ENCODE assay signal across 14 cellular contexts in the genomic region with DNA sequence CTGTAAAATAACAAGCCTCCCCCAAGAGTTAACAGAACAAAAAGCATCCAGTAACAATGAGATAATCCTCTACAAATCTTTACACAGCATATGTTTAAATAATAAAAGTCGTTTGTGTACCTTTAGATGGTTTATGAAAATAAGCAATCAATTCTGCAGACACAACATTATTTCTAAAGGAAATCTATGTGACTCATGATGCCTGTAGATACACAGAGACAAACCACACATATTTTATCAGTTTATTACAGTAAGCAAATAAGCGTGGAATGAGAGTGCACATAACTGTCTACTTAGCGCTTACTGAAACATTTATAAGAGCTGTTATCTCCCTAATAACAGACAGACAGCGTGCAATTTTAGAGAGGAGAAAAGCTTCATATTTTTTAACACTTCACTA.
DNase-seq lines count a peak whose midpoint lies in the region.
"Had no signal": no experiment of that assay in that cellular context is flagged by ENCODE, and none has a peak within 500 bp of the region (broad histone marks: within the 10 kb centered on the region; RNA-seq: fewer than 3 reads in every experiment).

No MANE protein-coding gene starts in this region.

- peak; percentile 71 for DNase-seq in ELR (ENCODE audit: low read depth)
- peak; percentile 24 for DNase-seq in NCI-H146 treated with DMSO at 0.1 percent for 48 hours (lab: John Stamatoyannopoulos, UW; ENCODE audit: unreplicated experiment)
- DNase-seq in astrocyte of the hippocampus (ENCODE audit: low read depth, low spot score): peak; percentile 7
- peak; percentile 13 for DNase-seq in kidney glomerular epithelial cell (lab: John Stamatoyannopoulos, UW)
- DNase-seq in NCI-H510A (lab: John Stamatoyannopoulos, UW): no peak
- DNase-seq in NCI-H2227 (lab: John Stamatoyannopoulos, UW; ENCODE audit: unreplicated experiment): no peak
- no peak for DNase-seq in cardiac septum (ENCODE audit: low spot score)
- DNase-seq: activated CD4-positive, alpha-beta T cell treated with anti-CD3 and anti-CD28 coated beads, Interleukin-2, amount 10 ng/mL, durations not matched to agents 24 days and 14 days; activated T-cell treated with anti-CD3 and anti-CD28 coated beads for 4 hours; immature natural killer cell; midbrain; NCI-H2029; occipital lobe; stimulated activated naive B cell treated with anti-CD40 and anti-IgM and Interleukin-4, amounts not matched to agents 10 μg/mL and 1 μg/mL and 100 μg/mL, for 72 hours had no signal

- intact Hi-C loops in cardiac septum (cut with DNase I): no loop called here

Comparison
In these comparisons a context has a peak if more than half of its experiments do, and no peak if none do; other contexts are left out.
1. DNase-seq: peak in ELR (single experiment), NCI-H146 treated with DMSO at 0.1 percent for 48 hours (single experiment), astrocyte of the hippocampus (single experiment) and kidney glomerular epithelial cell (single experiment); none in NCI-H510A (single experiment), NCI-H2227 (single experiment) and cardiac septum (single experiment).